30 cellular contexts compared by ENCODE assay signal in the genomic region with DNA sequence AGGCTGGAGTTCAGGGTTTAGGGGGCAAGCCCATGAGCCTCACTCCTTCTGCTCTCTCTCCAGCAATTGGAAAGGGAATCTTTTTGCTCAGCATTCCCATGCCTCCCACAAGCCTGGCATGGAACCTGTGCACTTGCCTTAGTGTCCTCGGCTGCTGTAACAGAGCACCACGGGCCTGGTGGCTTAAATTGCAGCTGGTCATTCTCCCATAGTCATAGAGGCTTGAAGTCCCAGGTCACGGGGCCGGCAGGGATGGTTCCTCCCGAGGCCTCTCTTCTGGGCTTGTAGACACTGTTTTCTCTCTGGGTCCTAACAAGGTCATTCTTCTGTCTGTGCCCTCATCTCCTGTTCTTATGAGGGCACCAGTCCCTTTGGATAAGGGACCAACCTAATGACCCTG. TPM values are rescaled to one million over a fixed set of nuclear protein-coding genes. Genes with fewer than 3 reads are reported as not detected.
"Had no signal": no experiment of that assay in that cellular context is flagged by ENCODE, and none has a peak within 500 bp of the region (broad histone marks: within the 10 kb centered on the region; RNA-seq: fewer than 3 reads in every experiment).

No MANE protein-coding gene starts in this region.

- DNase-seq: stimulated activated CD4-positive, alpha-beta T cell treated with anti-CD3 and anti-CD28 coated beads, Interleukin-2, amount 100 ng/mL, for 48 hours; stimulated activated CD4-positive, alpha-beta T cell treated with anti-CD3 and anti-CD28 coated beads, Interleukin-4, amount 100 ng/mL, for 1 hour; stimulated activated CD4-positive, alpha-beta T cell treated with anti-CD3 and anti-CD28 coated beads, Interleukin-4, amount 100 ng/mL, for 24 hours; stimulated activated CD4-positive, alpha-beta T cell treated with anti-CD3 and anti-CD28 coated beads, Interleukin-4, amount 100 ng/mL, for 4 hours; stimulated activated CD8-positive, alpha-beta memory T cell treated with anti-CD3 and anti-CD28 coated beads, Interleukin-4, amount 100 ng/mL, for 48 hours; stimulated activated naive B cell treated with anti-CD40 and anti-IgM and Interleukin-4, amounts not matched to agents 10 μg/mL and 1 μg/mL and 100 μg/mL, for 72 hours; stimulated activated naive CD4-positive, alpha-beta T cell; stimulated activated naive CD4-positive, alpha-beta T cell treated with Interleukin-2 at 50 U/mL for 16 hours; stimulated activated naive CD8-positive, alpha-beta T cell treated with anti-CD3 and anti-CD28 coated beads, Interleukin-15, amount 100 ng/mL, for 72 hours; stimulated activated naive CD8-positive, alpha-beta T cell treated with anti-CD3 and anti-CD28 coated beads, Interleukin-15, Interleukin-2, amounts not matched to agents 100 U/mL and 50 U/mL, for 24 hours; stomach; substantia nigra; testis; thyroid gland; tibial artery; transverse colon; trophoblast cell; upper lobe of left lung; upper lobe of right lung; uterus had no signal

- H3K4me3 ChIP-seq: stomach, suprapubic skin, testis, thoracic aorta, thyroid gland, tibial artery, tibial nerve, transverse colon, upper lobe of left lung, upper lobe of right lung, uterus, vagina had no signal

- H3K9me3 ChIP-seq: stomach, suprapubic skin, testis, thoracic aorta, thyroid gland, tibial artery, tibial nerve, transverse colon, upper lobe of left lung, upper lobe of right lung, uterus, vagina had no signal

- H3K27me3 ChIP-seq: stomach, suprapubic skin, testis, thyroid gland, tibial artery, tibial nerve, transverse colon, upper lobe of left lung, upper lobe of right lung, uterus, vagina had no signal

- H3K36me3 ChIP-seq: stomach, suprapubic skin, thoracic aorta, thyroid gland, tibial artery, tibial nerve, transverse colon, upper lobe of left lung, upper lobe of right lung, uterus, vagina had no signal

- ATAC-seq: stimulated activated effector memory CD8-positive, alpha-beta T cell treated with anti-CD3 and anti-CD28 coated beads, Interleukin-12 subunit alpha, Interleukin-12 subunit beta, amount 100 ng/mL, for 72 hours; stimulated activated memory B cell treated with anti-CD40 and anti-IgM and Interleukin-4, amounts not matched to agents 10 μg/mL and 1 μg/mL and 100 μg/mL, for 72 hours; stimulated activated naive B cell treated with anti-CD40 and anti-IgM and Interleukin-4, amounts not matched to agents 10 μg/mL and 1 μg/mL and 100 μg/mL, for 72 hours; stimulated activated naive CD8-positive, alpha-beta T cell treated with anti-CD3 and anti-CD28 coated beads, Interleukin-15, amount 100 ng/mL, for 72 hours; stimulated activated naive CD8-positive, alpha-beta T cell treated with anti-CD3 and anti-CD28 coated beads, Interleukin-15, Interleukin-2, amounts not matched to agents 100 U/mL and 50 U/mL, for 24 hours; upper lobe of right lung had no signal

- H3K27ac ChIP-seq: stomach, suprapubic skin, testis, thoracic aorta, thyroid gland, tibial artery, tibial nerve, transverse colon, upper lobe of left lung, upper lobe of right lung, uterus, vagina had no signal

- H3K4me1 ChIP-seq: stomach, testis, thyroid gland, tibial artery, tibial nerve, transverse colon, upper lobe of left lung, upper lobe of right lung, uterus, vagina had no signal

RNA-seq across cellular contexts. Expression of a gene that starts 56.2 kb away (rescaled TPM):
- total RNA-seq: stomach, subcutaneous adipose tissue, suprapubic skin, temporal lobe, testis, thoracic aorta, thyroid gland, tibial nerve, transverse colon, upper lobe of left lung, upper lobe of right lung, ureter, urinary bladder, uterus, vagina had no signal

RNA-seq across cellular contexts. Expression of a gene that starts 57.2 kb away (rescaled TPM):
- total RNA-seq: temporal lobe, ureter, urinary bladder, uterus, vagina had no signal
